1 cellular context compared by ENCODE assay signal in genomic region chr1:85605519-85606413, GRCh38.
TF ChIP-seq lines count a peak whose summit lies in the region.

No MANE protein-coding gene starts in this region.

TF ChIP-seq in A549, 52 proteins besides CTCF, POLR2A, EP300 and RAD21:
- peak; percentile 19; the same call in 1 of the 3 replicates for TF ChIP-seq SMC3 (IDR thresholded peaks at IDR 0.05)
- TF ChIP-seq ZC3H11A (IDR thresholded peaks at IDR 0.05): no peak
TF ChIP-seq in A549: peak in this region for 1.
